In the genomic region with DNA sequence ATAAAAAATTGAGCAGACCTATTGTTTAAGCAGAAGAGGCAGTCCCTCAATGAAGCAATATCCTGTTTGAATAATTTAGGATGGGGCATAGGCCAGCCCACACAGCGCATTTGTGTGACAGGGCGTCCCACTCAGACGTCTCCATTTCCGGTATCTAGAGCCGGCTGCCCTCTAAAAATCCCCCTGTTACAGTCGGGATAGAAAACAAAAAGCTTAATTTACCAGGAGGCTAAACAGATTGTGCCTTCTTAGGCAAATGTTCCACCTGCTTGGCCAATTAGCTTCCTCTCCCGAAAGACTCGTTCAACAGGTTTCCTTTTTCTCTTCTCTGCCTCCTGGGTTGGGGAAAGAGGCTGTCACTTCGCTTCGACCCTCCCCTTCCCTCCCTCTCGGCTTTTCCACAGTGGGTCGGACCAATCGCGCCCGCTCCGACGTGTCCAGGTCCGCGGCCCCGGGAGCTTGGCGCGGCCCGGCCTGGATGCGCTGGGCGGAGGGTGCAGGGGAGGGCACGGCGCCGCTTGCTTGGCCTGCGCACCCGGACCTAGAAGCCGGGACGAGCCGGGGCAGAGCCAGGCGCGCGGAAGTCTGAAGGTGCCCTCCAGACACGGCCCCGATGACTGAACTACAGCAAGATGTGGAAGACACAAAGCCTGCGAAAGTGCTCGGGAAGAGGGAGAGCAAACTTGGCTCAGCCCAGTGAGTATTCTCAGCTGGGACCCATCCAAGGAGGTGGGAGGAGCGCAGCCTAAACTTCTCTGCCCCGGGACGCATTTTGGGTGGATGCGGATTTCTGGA, we compare ENCODE assay signal across 8 cellular contexts. TPM values are rescaled to one million over a fixed set of nuclear protein-coding genes. Genes with fewer than 3 reads are reported as not detected.
A peak's percentile ranks its signal among the peaks of the same experiment; 100 is the strongest.
DNase-seq lines count a peak whose midpoint lies in the region; ATAC-seq and TF ChIP-seq lines count a peak whose summit lies in the region.

A gene with protein sequence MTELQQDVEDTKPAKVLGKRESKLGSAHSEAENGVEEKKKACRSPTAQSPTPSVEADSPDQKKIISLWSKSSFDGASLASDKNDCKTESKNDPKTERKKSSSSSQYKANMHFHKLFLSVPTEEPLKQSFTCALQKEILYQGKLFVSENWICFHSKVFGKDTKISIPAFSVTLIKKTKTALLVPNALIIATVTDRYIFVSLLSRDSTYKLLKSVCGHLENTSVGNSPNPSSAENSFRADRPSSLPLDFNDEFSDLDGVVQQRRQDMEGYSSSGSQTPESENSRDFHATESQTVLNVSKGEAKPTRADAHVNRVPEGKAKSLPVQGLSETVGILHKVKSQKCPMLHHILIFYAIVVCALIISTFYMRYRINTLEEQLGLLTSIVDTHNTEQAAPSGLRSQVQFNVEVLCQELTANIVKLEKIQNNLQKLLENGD (plus strand): TSS at position 416 of the 795 bp plus-strand sequence. CDS start 198 bp downstream, at position 614.

- TF ChIP-seq CTCF in GM20000 (IDR thresholded peaks at IDR 0.05; ENCODE audit: extremely low read depth, missing control alignments): no peak
- no peak for TF ChIP-seq CTCF in RWPE2 (IDR thresholded peaks at IDR 0.05; ENCODE audit: poor library complexity, severe bottlenecking)
- TF ChIP-seq CTCF in neutrophil (IDR thresholded peaks at IDR 0.05): no peak
- no peak for TF ChIP-seq CTCF in subcutaneous adipose tissue (IDR thresholded peaks at IDR 0.05; ENCODE audit: low read depth)

- H3K9me3 ChIP-seq in RWPE2 (ENCODE audit: severe bottlenecking) (no peaks in the 10 kb centered on the region), neutrophil (no peaks in the 10 kb centered on the region)

- H3K27ac Mint-ChIP-seq in activated naive CD4-positive, alpha-beta T cell treated with anti-CD3 and anti-CD28 coated beads, Interleukin-2, amount 10 ng/mL, durations not matched to agents 7 days and 5 days: peak within 1 kb of the TSS; percentile 90

- H3K27me3 ChIP-seq in RWPE2 (ENCODE audit: insufficient read depth, poor library complexity, severe bottlenecking) (no peaks in the 10 kb centered on the region), neutrophil (peaks cover 30% of the 10 kb centered on the region)

- H3K27ac ChIP-seq in RWPE2 (ENCODE audit: poor library complexity, severe bottlenecking) (peak within 1 kb of the TSS; percentile 65), neutrophil (no peak within 1 kb of the TSS)

- peaks cover 16% of the 10 kb centered on the region for H3K4me1 ChIP-seq in RWPE2 (ENCODE audit: insufficient read depth, poor library complexity, severe bottlenecking)
- peaks cover 3 to 11% of the 10 kb centered on the region in 2 experiments for H3K4me1 ChIP-seq in neutrophil (ENCODE audit: control insufficient read depth in 1 of 2, insufficient read depth in 1 of 2, low read depth in 1 of 2, low read length in 1 of 2)

- DNase-seq in COLO668 (lab: John Stamatoyannopoulos, UW; ENCODE audit: unreplicated experiment) (peak; percentile 76), GM20000 (ENCODE audit: low spot score) (peak; percentile 83), HT-29 (ENCODE audit: low spot score) (peak; percentile 88), RWPE2 (ENCODE audit: low spot score) (peak; percentile 87), germinal center (ENCODE audit: low spot score) (peak; percentile 74)
- peak; percentile 79 for DNase-seq in activated naive CD4-positive, alpha-beta T cell treated with anti-CD3 and anti-CD28 coated beads, Interleukin-2, amount 10 ng/mL, durations not matched to agents 7 days and 5 days

- CTCF ChIA-PET in activated naive CD4-positive, alpha-beta T cell treated with anti-CD3 and anti-CD28 coated beads, Interleukin-2, amount 10 ng/mL, durations not matched to agents 7 days and 5 days (lab: Charles Lee): interaction anchor here (0.7 to 2.4 kb wide), 5 partner anchors 23 to 116 kb away, joined by 3 to 9 read pairs (median 4); no protein-coding TSS in a partner anchor

- H3K36me3 ChIP-seq in RWPE2 (ENCODE audit: low read depth): peaks cover 21% of the 10 kb centered on the region
- no peaks in the 10 kb centered on the region for H3K36me3 ChIP-seq in neutrophil

- peaks cover 6% of the 10 kb centered on the region for H3K27me3 Mint-ChIP-seq in activated naive CD4-positive, alpha-beta T cell treated with anti-CD3 and anti-CD28 coated beads, Interleukin-2, amount 10 ng/mL, durations not matched to agents 7 days and 5 days

- peaks cover 33% of the 10 kb centered on the region for H3K4me1 Mint-ChIP-seq in activated naive CD4-positive, alpha-beta T cell treated with anti-CD3 and anti-CD28 coated beads, Interleukin-2, amount 10 ng/mL, durations not matched to agents 7 days and 5 days

- ATAC-seq in RWPE2 (ENCODE audit: low read depth): peak; percentile 93

- no peaks in the 10 kb centered on the region for H3K9me3 Mint-ChIP-seq in activated naive CD4-positive, alpha-beta T cell treated with anti-CD3 and anti-CD28 coated beads, Interleukin-2, amount 10 ng/mL, durations not matched to agents 7 days and 5 days

- peak within 1 kb of the TSS; percentile 87 for H3K4me3 Mint-ChIP-seq in activated naive CD4-positive, alpha-beta T cell treated with anti-CD3 and anti-CD28 coated beads, Interleukin-2, amount 10 ng/mL, durations not matched to agents 7 days and 5 days

- no peaks in the 10 kb centered on the region for H3K36me3 Mint-ChIP-seq in activated naive CD4-positive, alpha-beta T cell treated with anti-CD3 and anti-CD28 coated beads, Interleukin-2, amount 10 ng/mL, durations not matched to agents 7 days and 5 days

- H3K4me3 ChIP-seq in RWPE2 (ENCODE audit: severe bottlenecking): peak within 1 kb of the TSS; percentile 56
- peak within 1 kb of the TSS; percentile 30 to 34 for H3K4me3 ChIP-seq in neutrophil (ENCODE audit: low read depth in 1 of 2, low read length in 1 of 2)

RNA-seq across cellular contexts. Expression of the gene that starts here (rescaled TPM):
- 4.0 and 5.7 TPM in 2 replicates for total RNA-seq in HT-29 (2014; rRNA removed; shearing (Covaris generic))
- total RNA-seq in subcutaneous adipose tissue: 10 to 100 TPM; 30.3 to 50.9 (median 32.7) TPM
